Comparison of ENCODE assay signal across 1 cellular context in genomic region chr10:76302491-76302890, GRCh38.
TF ChIP-seq lines count a peak whose summit lies in the region.

No MANE protein-coding gene starts in this region.

TF ChIP-seq in IMR-90, 13 proteins besides CTCF, POLR2A, EP300 and RAD21 (continued from another document):
- no peak for TF ChIP-seq USF2 (IDR thresholded peaks at IDR 0.05; ENCODE audit: low read depth, low read length)
TF ChIP-seq in IMR-90: peak in this region for 0.
